ENCODE assay signal across 1 cellular context in genomic region chr6:125829433-125829832, GRCh38.
TF ChIP-seq lines count a peak whose summit lies in the region.

No MANE protein-coding gene starts in this region.

TF ChIP-seq in K562, 482 proteins besides CTCF, POLR2A, EP300 and RAD21 (continued from another document):
- peak; percentile 29; the same call in 1 of the 2 replicates for TF ChIP-seq FOSL1 (tag; conservative IDR thresholded peaks at IDR 0.05)
- TF ChIP-seq ZBTB17 (CRISPR knock-in tag; IDR thresholded peaks at IDR 0.05) = no peak
- TF ChIP-seq, protein P1, sequence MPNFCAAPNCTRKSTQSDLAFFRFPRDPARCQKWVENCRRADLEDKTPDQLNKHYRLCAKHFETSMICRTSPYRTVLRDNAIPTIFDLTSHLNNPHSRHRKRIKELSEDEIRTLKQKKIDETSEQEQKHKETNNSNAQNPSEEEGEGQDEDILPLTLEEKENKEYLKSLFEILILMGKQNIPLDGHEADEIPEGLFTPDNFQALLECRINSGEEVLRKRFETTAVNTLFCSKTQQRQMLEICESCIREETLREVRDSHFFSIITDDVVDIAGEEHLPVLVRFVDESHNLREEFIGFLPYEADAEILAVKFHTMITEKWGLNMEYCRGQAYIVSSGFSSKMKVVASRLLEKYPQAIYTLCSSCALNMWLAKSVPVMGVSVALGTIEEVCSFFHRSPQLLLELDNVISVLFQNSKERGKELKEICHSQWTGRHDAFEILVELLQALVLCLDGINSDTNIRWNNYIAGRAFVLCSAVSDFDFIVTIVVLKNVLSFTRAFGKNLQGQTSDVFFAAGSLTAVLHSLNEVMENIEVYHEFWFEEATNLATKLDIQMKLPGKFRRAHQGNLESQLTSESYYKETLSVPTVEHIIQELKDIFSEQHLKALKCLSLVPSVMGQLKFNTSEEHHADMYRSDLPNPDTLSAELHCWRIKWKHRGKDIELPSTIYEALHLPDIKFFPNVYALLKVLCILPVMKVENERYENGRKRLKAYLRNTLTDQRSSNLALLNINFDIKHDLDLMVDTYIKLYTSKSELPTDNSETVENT (CRISPR knock-in tag; IDR thresholded peaks at IDR 0.05) = no peak
- 0 out of 2 replicates have a peak, but pooled peaks have one; percentile 9 for TF ChIP-seq CBFA2T3 (IDR thresholded peaks at IDR 0.05)
- no peak for TF ChIP-seq ETV1 (tag; conservative IDR thresholded peaks at IDR 0.05; ENCODE audit: low read depth)
- TF ChIP-seq, protein P2, sequence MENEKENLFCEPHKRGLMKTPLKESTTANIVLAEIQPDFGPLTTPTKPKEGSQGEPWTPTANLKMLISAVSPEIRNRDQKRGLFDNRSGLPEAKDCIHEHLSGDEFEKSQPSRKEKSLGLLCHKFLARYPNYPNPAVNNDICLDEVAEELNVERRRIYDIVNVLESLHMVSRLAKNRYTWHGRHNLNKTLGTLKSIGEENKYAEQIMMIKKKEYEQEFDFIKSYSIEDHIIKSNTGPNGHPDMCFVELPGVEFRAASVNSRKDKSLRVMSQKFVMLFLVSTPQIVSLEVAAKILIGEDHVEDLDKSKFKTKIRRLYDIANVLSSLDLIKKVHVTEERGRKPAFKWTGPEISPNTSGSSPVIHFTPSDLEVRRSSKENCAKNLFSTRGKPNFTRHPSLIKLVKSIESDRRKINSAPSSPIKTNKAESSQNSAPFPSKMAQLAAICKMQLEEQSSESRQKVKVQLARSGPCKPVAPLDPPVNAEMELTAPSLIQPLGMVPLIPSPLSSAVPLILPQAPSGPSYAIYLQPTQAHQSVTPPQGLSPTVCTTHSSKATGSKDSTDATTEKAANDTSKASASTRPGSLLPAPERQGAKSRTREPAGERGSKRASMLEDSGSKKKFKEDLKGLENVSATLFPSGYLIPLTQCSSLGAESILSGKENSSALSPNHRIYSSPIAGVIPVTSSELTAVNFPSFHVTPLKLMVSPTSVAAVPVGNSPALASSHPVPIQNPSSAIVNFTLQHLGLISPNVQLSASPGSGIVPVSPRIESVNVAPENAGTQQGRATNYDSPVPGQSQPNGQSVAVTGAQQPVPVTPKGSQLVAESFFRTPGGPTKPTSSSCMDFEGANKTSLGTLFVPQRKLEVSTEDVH (IDR thresholded peaks at IDR 0.05; ENCODE audit: low read depth, partially characterized antibody) = no peak
- TF ChIP-seq ADNP (tag; IDR thresholded peaks at IDR 0.05) = 0 out of 2 replicates have a peak, but pooled peaks have one; percentile 33
- TF ChIP-seq, protein P3, sequence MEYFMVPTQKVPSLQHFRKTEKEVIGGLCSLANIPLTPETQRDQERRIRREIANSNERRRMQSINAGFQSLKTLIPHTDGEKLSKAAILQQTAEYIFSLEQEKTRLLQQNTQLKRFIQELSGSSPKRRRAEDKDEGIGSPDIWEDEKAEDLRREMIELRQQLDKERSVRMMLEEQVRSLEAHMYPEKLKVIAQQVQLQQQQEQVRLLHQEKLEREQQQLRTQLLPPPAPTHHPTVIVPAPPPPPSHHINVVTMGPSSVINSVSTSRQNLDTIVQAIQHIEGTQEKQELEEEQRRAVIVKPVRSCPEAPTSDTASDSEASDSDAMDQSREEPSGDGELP (CRISPR knock-in tag; IDR thresholded peaks at IDR 0.05; ENCODE audit: borderline replicate concordance) = no peak
- no peak for TF ChIP-seq RBM17 (IDR thresholded peaks at IDR 0.05; ENCODE audit: borderline replicate concordance, low read depth, low read length)
- no peak for TF ChIP-seq SMAD2 (IDR thresholded peaks at IDR 0.05; ENCODE audit: low read depth, low read length)
- TF ChIP-seq HNRNPL (IDR thresholded peaks at IDR 0.05; ENCODE audit: low read depth, low read length) = no peak
- TF ChIP-seq ZBED1 (IDR thresholded peaks at IDR 0.05) = no peak
- no peak for TF ChIP-seq ZFPM2 (CRISPR knock-in tag; IDR thresholded peaks at IDR 0.05)
- no peak for TF ChIP-seq MAFG (tag; conservative IDR thresholded peaks at IDR 0.05)
- TF ChIP-seq SMARCA4 (IDR thresholded peaks at IDR 0.05) = no peak
- TF ChIP-seq SOX6 (IDR thresholded peaks at IDR 0.05) = peak; percentile 30; the same call in 1 of the 2 replicates
- TF ChIP-seq PREB (CRISPR knock-in tag; IDR thresholded peaks at IDR 0.05) = no peak
- TF ChIP-seq HMBOX1 (IDR thresholded peaks at IDR 0.05) = peak; percentile 72; the same call in 1 of the 2 replicates
- peak; percentile 87; the same call in 1 of the 2 replicates for TF ChIP-seq CTBP1 (IDR thresholded peaks at IDR 0.05; ENCODE audit: borderline replicate concordance)
- TF ChIP-seq MEIS2 (IDR thresholded peaks at IDR 0.05; ENCODE audit: partially characterized antibody) = peak; percentile 41
- TF ChIP-seq TCF3 (CRISPR knock-in tag; IDR thresholded peaks at IDR 0.05) = peak; percentile 75
- peak; percentile 81 to 87; a peak in 3 of 4 replicates for TF ChIP-seq FOXA3 (CRISPR knock-in tag; conservative IDR thresholded peaks at IDR 0.05 in 1 of 2, IDR thresholded peaks at IDR 0.05 in 1 of 2)
- no peak for TF ChIP-seq TAF7 (tag; IDR thresholded peaks at IDR 0.05)
- TF ChIP-seq RCOR1 (IDR thresholded peaks at IDR 0.05; ENCODE audit: borderline replicate concordance in 1 of 2, low read depth in 2 of 2, low read length in 2 of 2) = 0 out of 4 replicates have a peak, but pooled peaks of 1 of the 2 experiments have one; percentile 27
- TF ChIP-seq, protein P4, sequence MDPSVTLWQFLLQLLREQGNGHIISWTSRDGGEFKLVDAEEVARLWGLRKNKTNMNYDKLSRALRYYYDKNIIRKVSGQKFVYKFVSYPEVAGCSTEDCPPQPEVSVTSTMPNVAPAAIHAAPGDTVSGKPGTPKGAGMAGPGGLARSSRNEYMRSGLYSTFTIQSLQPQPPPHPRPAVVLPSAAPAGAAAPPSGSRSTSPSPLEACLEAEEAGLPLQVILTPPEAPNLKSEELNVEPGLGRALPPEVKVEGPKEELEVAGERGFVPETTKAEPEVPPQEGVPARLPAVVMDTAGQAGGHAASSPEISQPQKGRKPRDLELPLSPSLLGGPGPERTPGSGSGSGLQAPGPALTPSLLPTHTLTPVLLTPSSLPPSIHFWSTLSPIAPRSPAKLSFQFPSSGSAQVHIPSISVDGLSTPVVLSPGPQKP (CRISPR knock-in tag; IDR thresholded peaks at IDR 0.05) = no peak
- no peak for TF ChIP-seq ELF1 (tag; IDR thresholded peaks at IDR 0.05)
- TF ChIP-seq, protein P5, sequence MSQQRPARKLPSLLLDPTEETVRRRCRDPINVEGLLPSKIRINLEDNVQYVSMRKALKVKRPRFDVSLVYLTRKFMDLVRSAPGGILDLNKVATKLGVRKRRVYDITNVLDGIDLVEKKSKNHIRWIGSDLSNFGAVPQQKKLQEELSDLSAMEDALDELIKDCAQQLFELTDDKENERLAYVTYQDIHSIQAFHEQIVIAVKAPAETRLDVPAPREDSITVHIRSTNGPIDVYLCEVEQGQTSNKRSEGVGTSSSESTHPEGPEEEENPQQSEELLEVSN (IDR thresholded peaks at IDR 0.05; ENCODE audit: borderline replicate concordance in 1 of 2, extremely low read depth in 1 of 2, insufficient read depth in 1 of 2, insufficient read length in 1 of 2, low read depth in 1 of 2, low read length in 1 of 2, poor library complexity in 1 of 2, severe bottlenecking in 1 of 2) = no peak
- no peak for TF ChIP-seq ZNF699 (CRISPR knock-in tag; IDR thresholded peaks at IDR 0.05; ENCODE audit: insufficient replicate concordance)
- peak; percentile 32; the same call in 1 of the 2 replicates for TF ChIP-seq TAL1 (IDR thresholded peaks at IDR 0.05)
- peak; percentile 24; the same call in 1 of the 2 replicates for TF ChIP-seq SMARCE1 (IDR thresholded peaks at IDR 0.05)
- peak; percentile 45; the same call in 1 of the 2 replicates for TF ChIP-seq ARID1B (IDR thresholded peaks at IDR 0.05)
- peak; percentile 63; the same call in 1 of the 2 replicates for TF ChIP-seq TEAD4 (IDR thresholded peaks at IDR 0.05; ENCODE audit: low read length)
- no peak for TF ChIP-seq TEAD4 (CRISPR knock-in tag; IDR thresholded peaks at IDR 0.05; ENCODE audit: borderline replicate concordance)
- no peak for TF ChIP-seq ZNF384 (IDR thresholded peaks at IDR 0.05; ENCODE audit: low read depth, low read length)
- TF ChIP-seq, protein P6, sequence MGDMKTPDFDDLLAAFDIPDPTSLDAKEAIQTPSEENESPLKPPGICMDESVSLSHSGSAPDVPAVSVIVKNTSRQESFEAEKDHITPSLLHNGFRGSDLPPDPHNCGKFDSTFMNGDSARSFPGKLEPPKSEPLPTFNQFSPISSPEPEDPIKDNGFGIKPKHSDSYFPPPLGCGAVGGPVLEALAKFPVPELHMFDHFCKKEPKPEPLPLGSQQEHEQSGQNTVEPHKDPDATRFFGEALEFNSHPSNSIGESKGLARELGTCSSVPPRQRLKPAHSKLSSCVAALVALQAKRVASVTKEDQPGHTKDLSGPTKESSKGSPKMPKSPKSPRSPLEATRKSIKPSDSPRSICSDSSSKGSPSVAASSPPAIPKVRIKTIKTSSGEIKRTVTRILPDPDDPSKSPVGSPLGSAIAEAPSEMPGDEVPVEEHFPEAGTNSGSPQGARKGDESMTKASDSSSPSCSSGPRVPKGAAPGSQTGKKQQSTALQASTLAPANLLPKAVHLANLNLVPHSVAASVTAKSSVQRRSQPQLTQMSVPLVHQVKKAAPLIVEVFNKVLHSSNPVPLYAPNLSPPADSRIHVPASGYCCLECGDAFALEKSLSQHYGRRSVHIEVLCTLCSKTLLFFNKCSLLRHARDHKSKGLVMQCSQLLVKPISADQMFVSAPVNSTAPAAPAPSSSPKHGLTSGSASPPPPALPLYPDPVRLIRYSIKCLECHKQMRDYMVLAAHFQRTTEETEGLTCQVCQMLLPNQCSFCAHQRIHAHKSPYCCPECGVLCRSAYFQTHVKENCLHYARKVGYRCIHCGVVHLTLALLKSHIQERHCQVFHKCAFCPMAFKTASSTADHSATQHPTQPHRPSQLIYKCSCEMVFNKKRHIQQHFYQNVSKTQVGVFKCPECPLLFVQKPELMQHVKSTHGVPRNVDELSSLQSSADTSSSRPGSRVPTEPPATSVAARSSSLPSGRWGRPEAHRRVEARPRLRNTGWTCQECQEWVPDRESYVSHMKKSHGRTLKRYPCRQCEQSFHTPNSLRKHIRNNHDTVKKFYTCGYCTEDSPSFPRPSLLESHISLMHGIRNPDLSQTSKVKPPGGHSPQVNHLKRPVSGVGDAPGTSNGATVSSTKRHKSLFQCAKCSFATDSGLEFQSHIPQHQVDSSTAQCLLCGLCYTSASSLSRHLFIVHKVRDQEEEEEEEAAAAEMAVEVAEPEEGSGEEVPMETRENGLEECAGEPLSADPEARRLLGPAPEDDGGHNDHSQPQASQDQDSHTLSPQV (IDR thresholded peaks at IDR 0.05) = no peak
- no peak for TF ChIP-seq PRDM10 (IDR thresholded peaks at IDR 0.05; ENCODE audit: partially characterized antibody)
- TF ChIP-seq ERF (CRISPR knock-in tag; IDR thresholded peaks at IDR 0.05) = no peak
- TF ChIP-seq ZNF24 (IDR thresholded peaks at IDR 0.05) = no peak
